ENCODE assay signal across 8 cellular contexts in the genomic region with DNA sequence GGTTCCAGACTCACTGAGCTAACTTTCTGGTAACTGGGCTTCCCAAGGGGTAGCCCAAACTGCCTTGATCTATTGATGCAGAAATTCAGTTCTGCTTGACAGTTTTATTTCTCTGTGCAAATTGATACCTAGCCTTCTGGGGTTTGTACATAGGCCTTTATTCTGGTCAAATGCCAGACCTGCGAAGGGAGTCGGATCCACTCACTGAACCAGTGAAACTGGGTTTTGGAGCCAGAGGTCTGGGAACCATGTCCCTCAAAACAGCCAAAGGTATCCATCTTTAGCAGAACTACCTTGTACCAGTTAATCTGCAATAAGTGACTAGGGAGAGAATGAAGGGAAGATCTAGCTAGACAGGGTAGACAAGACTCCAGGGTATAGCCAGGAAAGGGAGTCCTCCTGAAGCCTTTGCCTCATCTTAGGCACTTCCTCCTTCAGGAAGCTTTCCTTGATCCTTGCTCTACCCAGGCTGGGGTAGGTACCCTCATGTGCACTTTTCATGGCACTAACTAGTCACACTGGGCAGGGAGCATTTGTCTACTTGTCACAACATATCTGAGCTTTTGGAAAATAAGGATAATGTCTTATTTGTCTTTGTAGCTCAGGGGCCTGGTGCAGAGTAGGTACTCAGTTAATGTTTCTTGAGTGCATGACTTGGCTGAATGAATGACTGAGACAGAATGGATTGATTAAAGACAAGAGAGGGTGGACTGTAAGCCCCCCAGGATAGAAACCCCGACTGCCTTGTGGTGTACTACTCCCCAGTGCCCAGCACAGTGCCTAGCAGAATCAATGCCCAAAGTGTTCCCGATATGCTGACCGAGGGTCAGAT. TPM values are rescaled to one million over a fixed set of nuclear protein-coding genes. Genes with fewer than 3 reads are reported as not detected.
A peak's percentile ranks its signal among the peaks of the same experiment; 100 is the strongest.
DNase-seq lines count a peak whose midpoint lies in the region; ATAC-seq and TF ChIP-seq lines count a peak whose summit lies in the region.

No MANE protein-coding gene starts in this region.

- H3K4me3 ChIP-seq in iPS-18a (ENCODE audit: low read length): peak overlapping the region; percentile 77

- peaks cover 26% of the 10 kb centered on the region for H3K36me3 Mint-ChIP-seq in HFFc6 (ENCODE audit: low read depth)
- no peaks in the 10 kb centered on the region for H3K36me3 Mint-ChIP-seq in activated naive CD8-positive, alpha-beta T cell treated with anti-CD3 and anti-CD28 coated beads for 36 hours
- H3K36me3 Mint-ChIP-seq in stimulated activated effector memory CD8-positive, alpha-beta T cell treated with anti-CD3 and anti-CD28 coated beads, Interleukin-12 subunit alpha, Interleukin-12 subunit beta, amount 100 ng/mL, for 72 hours: no peaks in the 10 kb centered on the region

- peaks cover 3% of the 10 kb centered on the region for H3K36me3 ChIP-seq in iPS-18a (ENCODE audit: control insufficient read depth, low read depth, low read length)

- H3K27me3 Mint-ChIP-seq in HFFc6 (ENCODE audit: insufficient read depth): peaks cover 2% of the 10 kb centered on the region; the same call in 1 of the 2 replicates
- H3K27me3 Mint-ChIP-seq in activated naive CD8-positive, alpha-beta T cell treated with anti-CD3 and anti-CD28 coated beads for 36 hours: no peaks in the 10 kb centered on the region

- H3K27ac ChIP-seq in iPS-18a (ENCODE audit: low read length): no peak overlapping the region

- H3K4me1 ChIP-seq in iPS-18a (ENCODE audit: control insufficient read depth, low read depth, low read length): peaks cover 16% of the 10 kb centered on the region

- peak overlapping the region; percentile 90 for H3K4me3 Mint-ChIP-seq in HFFc6
- H3K4me3 Mint-ChIP-seq in activated naive CD8-positive, alpha-beta T cell treated with anti-CD3 and anti-CD28 coated beads for 36 hours: peak overlapping the region; percentile 87
- H3K4me3 Mint-ChIP-seq in stimulated activated effector memory CD8-positive, alpha-beta T cell treated with anti-CD3 and anti-CD28 coated beads, Interleukin-12 subunit alpha, Interleukin-12 subunit beta, amount 100 ng/mL, for 72 hours: peak overlapping the region; percentile 78

- no peak for TF ChIP-seq CTCF in HFFc6 (IDR thresholded peaks at IDR 0.05)

- H3K9me3 Mint-ChIP-seq in HFFc6: no peaks in the 10 kb centered on the region
- no peaks in the 10 kb centered on the region for H3K9me3 Mint-ChIP-seq in activated naive CD8-positive, alpha-beta T cell treated with anti-CD3 and anti-CD28 coated beads for 36 hours
- no peaks in the 10 kb centered on the region for H3K9me3 Mint-ChIP-seq in stimulated activated effector memory CD8-positive, alpha-beta T cell treated with anti-CD3 and anti-CD28 coated beads, Interleukin-12 subunit alpha, Interleukin-12 subunit beta, amount 100 ng/mL, for 72 hours

- peaks cover 21% of the 10 kb centered on the region for H3K27me3 ChIP-seq in iPS-18a (ENCODE audit: control insufficient read depth, insufficient read depth, low read length)

- no peaks in the 10 kb centered on the region for H3K9me3 ChIP-seq in iPS-18a (ENCODE audit: control insufficient read depth, low read depth, low read length)

- no peak overlapping the region for H3K9ac ChIP-seq in iPS-18a (ENCODE audit: low read length)

- H3K27ac Mint-ChIP-seq in HFFc6: peak overlapping the region; percentile 92
- peak overlapping the region; percentile 40 for H3K27ac Mint-ChIP-seq in activated naive CD8-positive, alpha-beta T cell treated with anti-CD3 and anti-CD28 coated beads for 36 hours
- H3K27ac Mint-ChIP-seq in stimulated activated effector memory CD8-positive, alpha-beta T cell treated with anti-CD3 and anti-CD28 coated beads, Interleukin-12 subunit alpha, Interleukin-12 subunit beta, amount 100 ng/mL, for 72 hours: peak overlapping the region; percentile 60

- ATAC-seq in stimulated activated effector memory CD8-positive, alpha-beta T cell treated with anti-CD3 and anti-CD28 coated beads, Interleukin-12 subunit alpha, Interleukin-12 subunit beta, amount 100 ng/mL, for 72 hours: no peak
- ATAC-seq in HG03439 (IDR thresholded peaks at IDR 0.05; ENCODE audit: unreplicated experiment) (no peak), HG03565 (IDR thresholded peaks at IDR 0.05; ENCODE audit: unreplicated experiment) (no peak)

- DNase-seq in HFFc6 (no peak), inferior parietal cortex (ENCODE audit: extremely low spot score) (no peak), GOT3 (lab: John Stamatoyannopoulos, UW) (no peak)
- DNase-seq in activated naive CD8-positive, alpha-beta T cell treated with anti-CD3 and anti-CD28 coated beads for 36 hours: no peak
- no peak for DNase-seq in stimulated activated effector memory CD8-positive, alpha-beta T cell treated with anti-CD3 and anti-CD28 coated beads, Interleukin-12 subunit alpha, Interleukin-12 subunit beta, amount 100 ng/mL, for 72 hours (ENCODE audit: low spot score in 2 of 2)

- peaks cover 72% of the 10 kb centered on the region for H3K4me1 Mint-ChIP-seq in HFFc6 (ENCODE audit: low read depth)
- peaks cover 23% of the 10 kb centered on the region for H3K4me1 Mint-ChIP-seq in activated naive CD8-positive, alpha-beta T cell treated with anti-CD3 and anti-CD28 coated beads for 36 hours
- H3K4me1 Mint-ChIP-seq in stimulated activated effector memory CD8-positive, alpha-beta T cell treated with anti-CD3 and anti-CD28 coated beads, Interleukin-12 subunit alpha, Interleukin-12 subunit beta, amount 100 ng/mL, for 72 hours: peaks cover 27% of the 10 kb centered on the region

RNA-seq across cellular contexts. Expression of a gene that starts 1.4 kb away (rescaled TPM):
- 10 to 100 TPM; 23.3 to 28.1 (median 25.3) TPM for total RNA-seq in HFFc6 (2021; fragmentation: NEBNext Ultra II Directional; extraction: Animal tissue kit (Norgen Biotek cat#: 25700))
- total RNA-seq in activated naive CD8-positive, alpha-beta T cell treated with anti-CD3 and anti-CD28 coated beads for 36 hours: 1 to 10 TPM; 2.6 to 3.3 TPM

RNA-seq across cellular contexts. Expression of a gene that starts 6.3 kb away (rescaled TPM):
- total RNA-seq in HFFc6 (2021; fragmentation: NEBNext Ultra II Directional; extraction: Animal tissue kit (Norgen Biotek cat#: 25700)): 10 to 100 TPM; 55.1 to 62.9 (median 58.7) TPM
- 100 to 1,000 TPM; 132 to 134 TPM for total RNA-seq in activated naive CD8-positive, alpha-beta T cell treated with anti-CD3 and anti-CD28 coated beads for 36 hours

RNA-seq across cellular contexts. Expression of a gene that starts 20.8 kb away (rescaled TPM):
- total RNA-seq in HFFc6 (2021; fragmentation: NEBNext Ultra II Directional; extraction: Animal tissue kit (Norgen Biotek cat#: 25700)): 10 to 100 TPM; 22.5 to 28.4 (median 25.1) TPM
- total RNA-seq in activated naive CD8-positive, alpha-beta T cell treated with anti-CD3 and anti-CD28 coated beads for 36 hours: 10 to 100 TPM; 34.1 to 34.8 TPM

Comparison
In these comparisons a context has a peak if more than half of its experiments do, and no peak if none do; other contexts are left out.
1. H3K27ac Mint-ChIP-seq: peak in every context shown above with its lines; median percentile 92 in HFFc6; 60 in stimulated activated effector memory CD8-positive, alpha-beta T cell treated with anti-CD3 and anti-CD28 coated beads, Interleukin-12 subunit alpha, Interleukin-12 subunit beta, amount 100 ng/mL, for 72 hours; 40 in activated naive CD8-positive, alpha-beta T cell treated with anti-CD3 and anti-CD28 coated beads for 36 hours.
2. RNA of a gene that starts 1.4 kb away (total RNA-seq): 23.3 to 28.1 TPM in HFFc6; 2.6 to 3.3 TPM in activated naive CD8-positive, alpha-beta T cell treated with anti-CD3 and anti-CD28 coated beads for 36 hours; every median in the first group is over 4 times any median in the second.
3. Peak in every context shown above with its lines, with median percentiles within 50 percentile points of each other: H3K4me3 Mint-ChIP-seq.